Comparison of ENCODE assay signal across 36 cellular contexts in genomic region chr6:74745670-74746069, GRCh38.
"Had no signal": no experiment of that assay in that cellular context is flagged by ENCODE, and none has a peak within 500 bp of the region (broad histone marks: within the 10 kb centered on the region; RNA-seq: fewer than 3 reads in every experiment).

No MANE protein-coding gene starts in this region.

- H3K27ac Mint-ChIP-seq: activated B cell treated with CpG ODN at 0.5 μM for 24 hours; activated CD4-positive, alpha-beta memory T cell treated with anti-CD3 and anti-CD28 coated beads for 36 hours; activated CD4-positive, alpha-beta T cell treated with anti-CD3 and anti-CD28 coated beads, Interleukin-2, amount 10 ng/mL, durations not matched to agents 24 days and 14 days; activated CD8-positive, alpha-beta T cell treated with anti-CD3 and anti-CD28 coated beads for 36 hours; activated naive CD4-positive, alpha-beta T cell treated with anti-CD3 and anti-CD28 coated beads, Interleukin-2, amount 10 ng/mL, durations not matched to agents 7 days and 5 days; activated naive CD4-positive, alpha-beta T cell treated with anti-CD3 and anti-CD28 coated beads, Interleukin-2, amount 50 U/mL, for 24 hours; activated naive CD8-positive, alpha-beta T cell; activated naive CD8-positive, alpha-beta T cell treated with anti-CD3 and anti-CD28 coated beads, Interleukin-2, amount 10 ng/mL, durations not matched to agents 7 days and 5 days; activated naive CD8-positive, alpha-beta T cell treated with anti-CD3 and anti-CD28 coated beads, Interleukin-2, amount 50 U/mL, for 24 hours; activated T-cell treated with anti-CD3 and anti-CD28 coated beads, Interleukin-2, amount 50 U/mL, for 72 hours; activated T-helper 1 cell treated with anti-CD3 and anti-CD28 coated beads, Interleukin-12 subunit alpha, Interleukin-12 subunit beta, Interleukin-2, Interleukin-4 antibody, amounts not matched to agents 30 ng/mL and 10 ng/mL and 1 ng/mL, durations not matched to agents 14 hours and 24 hours and 36 hours; activated T-helper 17 cell treated with anti-CD3 and anti-CD28 coated beads, Interleukin-2, amount 50 U/mL, for 72 hours; brain; T-cell; T-helper 2 cell treated with Interferon-gamma antibody and Interleukin-4, amounts not matched to agents 5 μg/mL and 100 μg/mL, for 36 hours had no signal

- H3K9me3 ChIP-seq: ascending aorta had no signal

- H3K36me3 Mint-ChIP-seq: activated CD4-positive, alpha-beta memory T cell treated with anti-CD3 and anti-CD28 coated beads for 36 hours; activated naive CD4-positive, alpha-beta T cell treated with anti-CD3 and anti-CD28 coated beads, Interleukin-2, amount 10 ng/mL, durations not matched to agents 7 days and 5 days; activated naive CD4-positive, alpha-beta T cell treated with anti-CD3 and anti-CD28 coated beads, Interleukin-2, amount 50 U/mL, for 24 hours; activated naive CD8-positive, alpha-beta T cell; activated naive CD8-positive, alpha-beta T cell treated with anti-CD3 and anti-CD28 coated beads, Interleukin-2, amount 10 ng/mL, durations not matched to agents 7 days and 5 days; brain; T-cell had no signal

- H3K27me3 Mint-ChIP-seq: activated B cell treated with CpG ODN at 0.5 μM for 24 hours; activated CD4-positive, alpha-beta memory T cell treated with anti-CD3 and anti-CD28 coated beads for 36 hours; activated CD4-positive, alpha-beta T cell treated with anti-CD3 and anti-CD28 coated beads, Interleukin-2, amount 10 ng/mL, durations not matched to agents 24 days and 14 days; activated CD8-positive, alpha-beta T cell treated with anti-CD3 and anti-CD28 coated beads for 36 hours; activated naive CD4-positive, alpha-beta T cell treated with anti-CD3 and anti-CD28 coated beads, Interleukin-2, amount 10 ng/mL, durations not matched to agents 7 days and 5 days; activated naive CD4-positive, alpha-beta T cell treated with anti-CD3 and anti-CD28 coated beads, Interleukin-2, amount 50 U/mL, for 24 hours; activated naive CD8-positive, alpha-beta T cell; activated naive CD8-positive, alpha-beta T cell treated with anti-CD3 and anti-CD28 coated beads, Interleukin-2, amount 10 ng/mL, durations not matched to agents 7 days and 5 days; activated naive CD8-positive, alpha-beta T cell treated with anti-CD3 and anti-CD28 coated beads, Interleukin-2, amount 50 U/mL, for 24 hours; activated T-helper 17 cell treated with anti-CD3 and anti-CD28 coated beads, Interleukin-2, amount 50 U/mL, for 72 hours; brain; central memory CD8-positive, alpha-beta T cell; T-cell had no signal

- ATAC-seq: activated CD8-positive, alpha-beta T cell treated with anti-CD3 and anti-CD28 coated beads for 36 hours; activated naive CD8-positive, alpha-beta T cell treated with anti-CD3 and anti-CD28 coated beads, Interleukin-2, amount 50 U/mL, for 24 hours; activated T-cell treated with anti-CD3 and anti-CD28 coated beads, Interleukin-2, amount 50 U/mL, for 4 hours; activated T-cell treated with anti-CD3 and anti-CD28 coated beads, Interleukin-2, amount 50 U/mL, for 72 hours; activated T-helper 17 cell treated with anti-CD3 and anti-CD28 coated beads, Interleukin-2, amount 50 U/mL, for 72 hours; T-cell had no signal

- H3K4me3 Mint-ChIP-seq: activated B cell treated with CpG ODN at 0.5 μM for 24 hours; activated CD4-positive, alpha-beta memory T cell treated with anti-CD3 and anti-CD28 coated beads for 36 hours; activated CD4-positive, alpha-beta T cell treated with anti-CD3 and anti-CD28 coated beads, Interleukin-2, amount 10 ng/mL, durations not matched to agents 24 days and 14 days; activated CD8-positive, alpha-beta T cell treated with anti-CD3 and anti-CD28 coated beads for 36 hours; activated naive CD4-positive, alpha-beta T cell treated with anti-CD3 and anti-CD28 coated beads, Interleukin-2, amount 10 ng/mL, durations not matched to agents 7 days and 5 days; activated naive CD4-positive, alpha-beta T cell treated with anti-CD3 and anti-CD28 coated beads, Interleukin-2, amount 50 U/mL, for 24 hours; activated naive CD8-positive, alpha-beta T cell; activated naive CD8-positive, alpha-beta T cell treated with anti-CD3 and anti-CD28 coated beads, Interleukin-2, amount 10 ng/mL, durations not matched to agents 7 days and 5 days; activated naive CD8-positive, alpha-beta T cell treated with anti-CD3 and anti-CD28 coated beads, Interleukin-2, amount 50 U/mL, for 24 hours; activated T-cell treated with anti-CD3 and anti-CD28 coated beads, Interleukin-2, amount 50 U/mL, for 4 hours; activated T-cell treated with anti-CD3 and anti-CD28 coated beads, Interleukin-2, amount 50 U/mL, for 72 hours; activated T-helper 1 cell treated with anti-CD3 and anti-CD28 coated beads, Interleukin-12 subunit alpha, Interleukin-12 subunit beta, Interleukin-2, Interleukin-4 antibody, amounts not matched to agents 30 ng/mL and 10 ng/mL and 1 ng/mL, durations not matched to agents 14 hours and 24 hours and 36 hours; activated T-helper 17 cell treated with anti-CD3 and anti-CD28 coated beads, Interleukin-2, amount 50 U/mL, for 72 hours; brain; central memory CD8-positive, alpha-beta T cell; T-cell; T-helper 2 cell treated with Interferon-gamma antibody and Interleukin-4, amounts not matched to agents 5 μg/mL and 100 μg/mL, for 36 hours had no signal

- H3K27ac ChIP-seq: ascending aorta, cardiac muscle cell, VCaP had no signal

- H3K4me3 ChIP-seq: ascending aorta, cardiac muscle cell had no signal

- H3K9me3 Mint-ChIP-seq: activated B cell treated with CpG ODN at 0.5 μM for 24 hours; activated CD4-positive, alpha-beta memory T cell treated with anti-CD3 and anti-CD28 coated beads for 36 hours; activated CD4-positive, alpha-beta T cell treated with anti-CD3 and anti-CD28 coated beads, Interleukin-2, amount 10 ng/mL, durations not matched to agents 24 days and 14 days; activated naive CD4-positive, alpha-beta T cell treated with anti-CD3 and anti-CD28 coated beads, Interleukin-2, amount 10 ng/mL, durations not matched to agents 7 days and 5 days; activated naive CD4-positive, alpha-beta T cell treated with anti-CD3 and anti-CD28 coated beads, Interleukin-2, amount 50 U/mL, for 24 hours; activated naive CD8-positive, alpha-beta T cell treated with anti-CD3 and anti-CD28 coated beads, Interleukin-2, amount 10 ng/mL, durations not matched to agents 7 days and 5 days; activated naive CD8-positive, alpha-beta T cell treated with anti-CD3 and anti-CD28 coated beads, Interleukin-2, amount 50 U/mL, for 24 hours; activated T-helper 1 cell treated with anti-CD3 and anti-CD28 coated beads, Interleukin-12 subunit alpha, Interleukin-12 subunit beta, Interleukin-2, Interleukin-4 antibody, amounts not matched to agents 30 ng/mL and 10 ng/mL and 1 ng/mL, durations not matched to agents 14 hours and 24 hours and 36 hours; brain; central memory CD8-positive, alpha-beta T cell; T-helper 2 cell treated with Interferon-gamma antibody and Interleukin-4, amounts not matched to agents 5 μg/mL and 100 μg/mL, for 36 hours had no signal

- H3K4me1 ChIP-seq: ascending aorta had no signal

- H3K27me3 ChIP-seq: ascending aorta, cardiac muscle cell had no signal

- H3K4me1 Mint-ChIP-seq: activated B cell treated with CpG ODN at 0.5 μM for 24 hours; activated CD4-positive, alpha-beta T cell treated with anti-CD3 and anti-CD28 coated beads, Interleukin-2, amount 10 ng/mL, durations not matched to agents 24 days and 14 days; activated naive CD4-positive, alpha-beta T cell treated with anti-CD3 and anti-CD28 coated beads, Interleukin-2, amount 10 ng/mL, durations not matched to agents 7 days and 5 days; activated naive CD4-positive, alpha-beta T cell treated with anti-CD3 and anti-CD28 coated beads, Interleukin-2, amount 50 U/mL, for 24 hours; activated naive CD8-positive, alpha-beta T cell treated with anti-CD3 and anti-CD28 coated beads, Interleukin-2, amount 10 ng/mL, durations not matched to agents 7 days and 5 days; activated naive CD8-positive, alpha-beta T cell treated with anti-CD3 and anti-CD28 coated beads, Interleukin-2, amount 50 U/mL, for 24 hours; activated T-helper 17 cell treated with anti-CD3 and anti-CD28 coated beads, Interleukin-2, amount 50 U/mL, for 72 hours; central memory CD8-positive, alpha-beta T cell; T-cell had no signal

- H3K36me3 ChIP-seq: ascending aorta, cardiac muscle cell had no signal

- DNase-seq: activated B cell treated with CpG ODN at 0.5 μM for 24 hours; activated CD4-positive, alpha-beta memory T cell treated with anti-CD3 and anti-CD28 coated beads for 36 hours; activated CD4-positive, alpha-beta T cell treated with anti-CD3 and anti-CD28 coated beads for 4 hours; activated CD4-positive, alpha-beta T cell treated with anti-CD3 and anti-CD28 coated beads, Interleukin-2, amount 10 ng/mL, durations not matched to agents 24 days and 14 days; activated CD4-positive, alpha-beta T cell treated with anti-CD3 and anti-CD28 coated beads, Interleukin-2, amount 50 U/mL, for 1 hour; activated CD4-positive, alpha-beta T cell treated with anti-CD3 and anti-CD28 coated beads, Interleukin-2, amount 50 U/mL, for 4 hours; activated CD4-positive, CD25-positive, alpha-beta regulatory T cell treated with anti-CD3 and anti-CD28 coated beads, Interleukin-2, amount 50 U/mL, for 72 hours; activated CD8-positive, alpha-beta memory T cell treated with anti-CD3 and anti-CD28 coated beads, Interleukin-2, amount 50 U/mL, for 4 hours; activated CD8-positive, alpha-beta T cell treated with anti-CD3 and anti-CD28 coated beads for 36 hours; activated effector memory CD4-positive, alpha-beta T cell treated with anti-CD3 and anti-CD28 coated beads, Interleukin-2, amount 50 U/mL, for 16 hours; activated gamma-delta T cell treated with Interleukin-2 at 50 U/mL for 16 hours; activated naive CD4-positive, alpha-beta T cell treated with anti-CD3 and anti-CD28 coated beads, Interleukin-2, amount 10 ng/mL, durations not matched to agents 7 days and 5 days; activated naive CD4-positive, alpha-beta T cell treated with Interleukin-2 at 50 U/mL for 16 hours; activated naive CD8-positive, alpha-beta T cell treated with anti-CD3 and anti-CD28 coated beads, Interleukin-2, amount 10 ng/mL, durations not matched to agents 7 days and 5 days; activated naive CD8-positive, alpha-beta T cell treated with anti-CD3 and anti-CD28 coated beads, Interleukin-2, amount 50 U/mL, for 24 hours; activated T-cell treated with anti-CD3 and anti-CD28 coated beads for 4 hours; activated T-cell treated with anti-CD3 and anti-CD28 coated beads, Interleukin-2, amount 50 U/mL, for 1 hour; activated T-cell treated with anti-CD3 and anti-CD28 coated beads, Interleukin-2, amount 50 U/mL, for 4 hours; activated T-cell treated with anti-CD3 and anti-CD28 coated beads, Interleukin-2, amount 50 U/mL, for 72 hours; amygdala; anterior cingulate cortex; caudate nucleus; T-cell; T-helper 2 cell; T-helper 9 cell had no signal

- FAIRE-seq: bronchial epithelial cell had no signal
